8 cellular contexts compared by ENCODE assay signal in the genomic region with DNA sequence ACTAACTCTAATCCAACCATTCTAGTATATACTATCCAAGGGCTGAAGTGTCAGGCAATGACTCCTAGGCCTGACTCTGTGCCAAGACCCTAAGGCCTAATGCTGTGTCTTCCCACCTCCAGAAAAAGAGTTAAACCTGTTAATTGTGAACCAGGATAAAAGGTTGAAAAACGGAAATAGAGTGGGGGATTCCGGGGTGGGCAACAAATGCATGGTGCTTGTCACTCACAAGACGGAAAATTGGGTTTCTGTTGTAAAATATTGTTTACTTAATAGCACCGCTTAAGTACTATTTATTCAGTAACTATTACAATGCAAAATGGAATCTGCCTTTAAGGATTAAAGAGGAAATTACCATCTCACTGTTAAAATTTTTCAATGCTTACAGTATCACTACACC. TPM values are rescaled to one million over a fixed set of nuclear protein-coding genes. Genes with fewer than 3 reads are reported as not detected.
A peak's percentile ranks its signal among the peaks of the same experiment; 100 is the strongest.
DNase-seq lines count a peak whose midpoint lies in the region; FAIRE-seq and TF ChIP-seq lines count a peak whose summit lies in the region.

No MANE protein-coding gene starts in this region.

- H3K27ac ChIP-seq in MM.1S (ENCODE audit: low read length): peak overlapping the region; percentile 93; the same call in 1 of the 2 replicates
- H3K27ac ChIP-seq in osteoblast (ENCODE audit: low read depth, low read length): peak overlapping the region; percentile 93

- H2AFZ ChIP-seq in MM.1S (ENCODE audit: low read length): no peak overlapping the region
- H2AFZ ChIP-seq in osteoblast (ENCODE audit: low read length): no peak overlapping the region

- H4K20me1 ChIP-seq in MM.1S (ENCODE audit: insufficient read depth, low read length) (peaks cover 54% of the 10 kb centered on the region), osteoblast (ENCODE audit: insufficient read depth, low read length) (no peaks in the 10 kb centered on the region)

- H3K79me2 ChIP-seq in MM.1S (ENCODE audit: low read length) (peaks cover 97% of the 10 kb centered on the region), osteoblast (ENCODE audit: insufficient read depth, low read length) (peaks cover 81% of the 10 kb centered on the region)

- H3K27me3 ChIP-seq in MM.1S (replicated peaks; ENCODE audit: insufficient read depth, low read length): no peaks in the 10 kb centered on the region
- H3K27me3 ChIP-seq in bronchial epithelial cell (ENCODE audit: control insufficient read depth, insufficient read depth, low read length): no peaks in the 10 kb centered on the region
- no peaks in the 10 kb centered on the region for H3K27me3 ChIP-seq in osteoblast (ENCODE audit: insufficient read depth, low read length)

- H3K4me1 ChIP-seq in MM.1S (ENCODE audit: low read length) (peaks cover 27% of the 10 kb centered on the region), osteoblast (ENCODE audit: insufficient read depth, low read length) (peaks cover 38% of the 10 kb centered on the region)

- H3K9me2 ChIP-seq in MM.1S (replicated peaks; ENCODE audit: insufficient read depth, low read length): no peaks in the 10 kb centered on the region

- peak overlapping the region; percentile 71 for H3K4me2 ChIP-seq in MM.1S (ENCODE audit: low read depth, low read length)
- H3K4me2 ChIP-seq in osteoblast (ENCODE audit: insufficient read depth, low read length): peak overlapping the region; percentile 91

- no peak for FAIRE-seq in bronchial epithelial cell (lab: Jason Lieb, UNC)
- no peak for FAIRE-seq in frontal cortex (lab: Jason Lieb, UNC)

- in situ Hi-C loops in G401 (cut with HindIII; ENCODE audit: low sequenced_read_pairs): no loop called here

- H3K9me3 ChIP-seq in MM.1S (replicated peaks; ENCODE audit: insufficient read depth, low read length) (no peaks in the 10 kb centered on the region), osteoblast (ENCODE audit: low read depth, low read length) (no peaks in the 10 kb centered on the region)

- DNase-seq in EL (peak; percentile 81), MM.1S (no peak), bronchial epithelial cell (ENCODE audit: low read depth) (peak; percentile 82), osteoblast (ENCODE audit: insufficient read length, low spot score, missing footprints) (no peak), ecto neural progenitor cell (ENCODE audit: low spot score) (no peak), G401 (ENCODE audit: low spot score) (no peak), frontal cortex (ENCODE audit: low spot score in 2 of 2) (no peak)
- DNase-seq in stimulated activated CD4-positive, alpha-beta T cell treated with anti-CD3 and anti-CD28 coated beads, Interleukin-2, amount 100 ng/mL, for 48 hours: no peak

- H3K36me3 ChIP-seq in MM.1S (replicated peaks; ENCODE audit: insufficient read depth, low read length): peaks cover 19% of the 10 kb centered on the region
- H3K36me3 ChIP-seq in bronchial epithelial cell (ENCODE audit: control insufficient read depth, insufficient read depth, low read length): no peaks in the 10 kb centered on the region
- peaks cover 21% of the 10 kb centered on the region for H3K36me3 ChIP-seq in osteoblast (ENCODE audit: insufficient read depth, low read length)

- H3K4me3 ChIP-seq in MM.1S (ENCODE audit: low read length) (peak overlapping the region; percentile 92), bronchial epithelial cell (ENCODE audit: low read depth, low read length) (no peak overlapping the region), osteoblast (ENCODE audit: insufficient read depth, low read length) (peak overlapping the region; percentile 93)

- H3K9ac ChIP-seq in MM.1S (ENCODE audit: low read length): peak overlapping the region; percentile 99

- peaks cover 76% of the 10 kb centered on the region for H3F3A ChIP-seq in MM.1S (ENCODE audit: insufficient read depth, low read length)

- TF ChIP-seq CTCF in MM.1S (IDR thresholded peaks at IDR 0.05; ENCODE audit: low read length) (no peak), bronchial epithelial cell (IDR thresholded peaks at IDR 0.05; ENCODE audit: insufficient read depth, low read length, severe bottlenecking) (no peak), osteoblast (IDR thresholded peaks at IDR 0.05; ENCODE audit: extremely low read depth, low read depth, low read length) (no peak)

RNA-seq across cellular contexts. Expression of gene STK17B, which starts 3.2 kb away (rescaled TPM):
- total RNA-seq in bronchial epithelial cell (44.2 and 51.6 TPM in 2 replicates), osteoblast (139 and 140 TPM in 2 replicates), frontal cortex (6.1 TPM)
- 0.68 and 0.86 TPM in 2 replicates for total RNA-seq in G401 (2014; rRNA removed; shearing (Covaris generic))

Comparison
In these comparisons a context has a peak if more than half of its experiments do, and no peak if none do; other contexts are left out.
1. DNase-seq: peak in EL (single experiment) and bronchial epithelial cell (single experiment); none in MM.1S (single experiment), osteoblast (single experiment), stimulated activated CD4-positive, alpha-beta T cell treated with anti-CD3 and anti-CD28 coated beads, Interleukin-2, amount 100 ng/mL, for 48 hours (0 of 2), ecto neural progenitor cell (single experiment), G401 (single experiment) and frontal cortex (0 of 2).